12 cellular contexts compared by ENCODE assay signal in the genomic region with DNA sequence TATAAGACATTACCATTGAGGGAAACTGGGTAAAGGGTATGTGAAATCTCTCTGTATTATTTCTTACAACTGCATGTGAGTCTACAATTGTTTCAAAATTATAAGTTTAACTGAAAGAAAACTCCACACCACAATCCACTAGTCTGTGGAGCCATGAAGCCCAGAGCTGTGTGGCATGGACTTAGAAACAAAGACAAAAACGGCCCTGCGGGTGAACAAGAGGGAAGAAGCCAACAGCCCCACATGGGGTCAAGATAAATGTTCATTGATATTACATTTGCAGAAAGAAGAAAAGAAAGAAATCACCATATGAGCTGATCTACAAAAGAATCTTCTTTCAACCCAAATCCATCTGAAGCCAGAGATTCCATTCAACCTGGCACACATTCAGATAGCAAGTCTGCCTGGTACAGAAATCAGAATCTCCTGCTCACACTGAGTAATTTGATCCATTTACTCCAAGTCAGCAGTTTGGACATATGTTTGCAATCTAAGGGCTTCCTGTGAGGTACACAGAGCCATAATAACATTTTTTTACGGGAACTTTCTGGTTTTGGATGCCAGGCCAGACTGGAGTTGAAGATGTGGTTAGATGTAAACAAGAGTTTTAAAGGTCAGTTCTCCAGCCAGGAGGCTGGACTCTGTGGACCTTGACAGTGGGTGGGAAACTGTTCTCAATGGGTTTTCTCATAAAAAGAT. TPM values are rescaled to one million over a fixed set of nuclear protein-coding genes. Genes with fewer than 3 reads are reported as not detected.
A peak's percentile ranks its signal among the peaks of the same experiment; 100 is the strongest.
DNase-seq lines count a peak whose midpoint lies in the region; ATAC-seq lines count a peak whose summit lies in the region.
"Had no signal": no experiment of that assay in that cellular context is flagged by ENCODE, and none has a peak within 500 bp of the region (broad histone marks: within the 10 kb centered on the region; RNA-seq: fewer than 3 reads in every experiment).

No MANE protein-coding gene starts in this region.

- no peaks in the 10 kb centered on the region for H3K27me3 ChIP-seq in skeletal muscle tissue (ENCODE audit: control insufficient read depth in 3 of 3, insufficient read depth in 3 of 3, low read length in 3 of 3)
- H3K27me3 ChIP-seq: Peyer's patch had no signal

- no peak for ATAC-seq in GM21381 (IDR thresholded peaks at IDR 0.05; ENCODE audit: unreplicated experiment)
- ATAC-seq: activated CD4-positive, CD25-positive, alpha-beta regulatory T cell treated with anti-CD3 and anti-CD28 coated beads, Interleukin-2, amount 50 U/mL, for 24 hours had no signal

- H3K9ac ChIP-seq in skeletal muscle tissue (ENCODE audit: low read depth in 1 of 3, low read length in 3 of 3), result no peak overlapping the region

- peaks cover 0 to 13% (median 0%) of the 10 kb centered on the region in 3 donors for H3K4me1 ChIP-seq in skeletal muscle tissue (ENCODE audit: control insufficient read depth in 3 of 3, insufficient read depth in 3 of 3, low read length in 3 of 3)
- H3K4me1 ChIP-seq: Peyer's patch had no signal

- H3K27ac ChIP-seq in skeletal muscle tissue (ENCODE audit: low read depth, low read length), result peak overlapping the region; percentile 40

- H3K36me3 ChIP-seq in skeletal muscle tissue (ENCODE audit: control insufficient read depth in 3 of 3, insufficient read depth in 3 of 3, low read length in 3 of 3), result no peaks in the 10 kb centered on the region
- H3K36me3 ChIP-seq: Peyer's patch had no signal

- DNase-seq in DMS53 (lab: John Stamatoyannopoulos, UW) (peak; percentile 43), DMS53 treated with DMSO at 0.1 percent for 48 hours (lab: John Stamatoyannopoulos, UW; ENCODE audit: unreplicated experiment) (no peak), NCI-H2171 treated with DMSO at 0.1 percent for 48 hours (lab: John Stamatoyannopoulos, UW) (peak; percentile 90), fibroblast of peridontal ligament (ENCODE audit: extremely low read depth) (peak; percentile 100), NCI-H2029 (lab: John Stamatoyannopoulos, UW) (no peak), LoVo (ENCODE audit: low spot score) (no peak)
- DNase-seq: kidney glomerular epithelial cell, Peyer's patch had no signal

- H3K4me3 ChIP-seq in skeletal muscle tissue (ENCODE audit: low read length in 3 of 3), result no peak overlapping the region
- H3K4me3 ChIP-seq: Peyer's patch had no signal

- H3K9me3 ChIP-seq in skeletal muscle tissue (ENCODE audit: control insufficient read depth in 3 of 3, low read length in 3 of 3), result no peaks in the 10 kb centered on the region
- H3K9me3 ChIP-seq: Peyer's patch had no signal

RNA-seq across cellular contexts. Expression of gene TSPAN11, which starts 18.0 kb away (rescaled TPM):
- 7.3 TPM for total RNA-seq in skeletal muscle tissue
- total RNA-seq: A172 had no signal

Comparison
In these comparisons a context has a peak if more than half of its experiments do, and no peak if none do; other contexts are left out.
1. DNase-seq: peak in DMS53 (single experiment), NCI-H2171 treated with DMSO at 0.1 percent for 48 hours (single experiment) and fibroblast of peridontal ligament (single experiment); none in DMS53 treated with DMSO at 0.1 percent for 48 hours (single experiment), NCI-H2029 (single experiment) and LoVo (single experiment).